1 cellular context compared by ENCODE assay signal in genomic region chr17:21089145-21089544, GRCh38.
TF ChIP-seq lines count a peak whose summit lies in the region.

No MANE protein-coding gene starts in this region.

TF ChIP-seq in GM12878, 131 proteins besides CTCF, POLR2A, EP300 and RAD21:
- TF ChIP-seq ZBTB4 (CRISPR knock-in tag; IDR thresholded peaks at IDR 0.05) (no peak), CREM (IDR thresholded peaks at IDR 0.05; ENCODE audit: low read depth) (no peak), ZBTB11 (CRISPR knock-in tag; IDR thresholded peaks at IDR 0.05) (no peak), POLR2AphosphoS2 (IDR thresholded peaks at IDR 0.05; ENCODE audit: low read depth, low read length) (no peak), JUNB (IDR thresholded peaks at IDR 0.05) (0 out of 2 replicates have a peak, but pooled peaks have one; percentile 10), TARDBP (IDR thresholded peaks at IDR 0.05; ENCODE audit: borderline replicate concordance) (no peak)
- TF ChIP-seq, protein P1, sequence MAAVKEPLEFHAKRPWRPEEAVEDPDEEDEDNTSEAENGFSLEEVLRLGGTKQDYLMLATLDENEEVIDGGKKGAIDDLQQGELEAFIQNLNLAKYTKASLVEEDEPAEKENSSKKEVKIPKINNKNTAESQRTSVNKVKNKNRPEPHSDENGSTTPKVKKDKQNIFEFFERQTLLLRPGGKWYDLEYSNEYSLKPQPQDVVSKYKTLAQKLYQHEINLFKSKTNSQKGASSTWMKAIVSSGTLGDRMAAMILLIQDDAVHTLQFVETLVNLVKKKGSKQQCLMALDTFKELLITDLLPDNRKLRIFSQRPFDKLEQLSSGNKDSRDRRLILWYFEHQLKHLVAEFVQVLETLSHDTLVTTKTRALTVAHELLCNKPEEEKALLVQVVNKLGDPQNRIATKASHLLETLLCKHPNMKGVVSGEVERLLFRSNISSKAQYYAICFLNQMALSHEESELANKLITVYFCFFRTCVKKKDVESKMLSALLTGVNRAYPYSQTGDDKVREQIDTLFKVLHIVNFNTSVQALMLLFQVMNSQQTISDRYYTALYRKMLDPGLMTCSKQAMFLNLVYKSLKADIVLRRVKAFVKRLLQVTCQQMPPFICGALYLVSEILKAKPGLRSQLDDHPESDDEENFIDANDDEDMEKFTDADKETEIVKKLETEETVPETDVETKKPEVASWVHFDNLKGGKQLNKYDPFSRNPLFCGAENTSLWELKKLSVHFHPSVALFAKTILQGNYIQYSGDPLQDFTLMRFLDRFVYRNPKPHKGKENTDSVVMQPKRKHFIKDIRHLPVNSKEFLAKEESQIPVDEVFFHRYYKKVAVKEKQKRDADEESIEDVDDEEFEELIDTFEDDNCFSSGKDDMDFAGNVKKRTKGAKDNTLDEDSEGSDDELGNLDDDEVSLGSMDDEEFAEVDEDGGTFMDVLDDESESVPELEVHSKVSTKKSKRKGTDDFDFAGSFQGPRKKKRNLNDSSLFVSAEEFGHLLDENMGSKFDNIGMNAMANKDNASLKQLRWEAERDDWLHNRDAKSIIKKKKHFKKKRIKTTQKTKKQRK (IDR thresholded peaks at IDR 0.05; ENCODE audit: low read depth, low read length) = no peak
- TF ChIP-seq, protein P2, sequence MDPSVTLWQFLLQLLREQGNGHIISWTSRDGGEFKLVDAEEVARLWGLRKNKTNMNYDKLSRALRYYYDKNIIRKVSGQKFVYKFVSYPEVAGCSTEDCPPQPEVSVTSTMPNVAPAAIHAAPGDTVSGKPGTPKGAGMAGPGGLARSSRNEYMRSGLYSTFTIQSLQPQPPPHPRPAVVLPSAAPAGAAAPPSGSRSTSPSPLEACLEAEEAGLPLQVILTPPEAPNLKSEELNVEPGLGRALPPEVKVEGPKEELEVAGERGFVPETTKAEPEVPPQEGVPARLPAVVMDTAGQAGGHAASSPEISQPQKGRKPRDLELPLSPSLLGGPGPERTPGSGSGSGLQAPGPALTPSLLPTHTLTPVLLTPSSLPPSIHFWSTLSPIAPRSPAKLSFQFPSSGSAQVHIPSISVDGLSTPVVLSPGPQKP (IDR thresholded peaks at IDR 0.05; ENCODE audit: low read depth, low read length) = no peak
TF ChIP-seq in GM12878: peak in this region for 1.
